8 cellular contexts compared by ENCODE assay signal in the genomic region with DNA sequence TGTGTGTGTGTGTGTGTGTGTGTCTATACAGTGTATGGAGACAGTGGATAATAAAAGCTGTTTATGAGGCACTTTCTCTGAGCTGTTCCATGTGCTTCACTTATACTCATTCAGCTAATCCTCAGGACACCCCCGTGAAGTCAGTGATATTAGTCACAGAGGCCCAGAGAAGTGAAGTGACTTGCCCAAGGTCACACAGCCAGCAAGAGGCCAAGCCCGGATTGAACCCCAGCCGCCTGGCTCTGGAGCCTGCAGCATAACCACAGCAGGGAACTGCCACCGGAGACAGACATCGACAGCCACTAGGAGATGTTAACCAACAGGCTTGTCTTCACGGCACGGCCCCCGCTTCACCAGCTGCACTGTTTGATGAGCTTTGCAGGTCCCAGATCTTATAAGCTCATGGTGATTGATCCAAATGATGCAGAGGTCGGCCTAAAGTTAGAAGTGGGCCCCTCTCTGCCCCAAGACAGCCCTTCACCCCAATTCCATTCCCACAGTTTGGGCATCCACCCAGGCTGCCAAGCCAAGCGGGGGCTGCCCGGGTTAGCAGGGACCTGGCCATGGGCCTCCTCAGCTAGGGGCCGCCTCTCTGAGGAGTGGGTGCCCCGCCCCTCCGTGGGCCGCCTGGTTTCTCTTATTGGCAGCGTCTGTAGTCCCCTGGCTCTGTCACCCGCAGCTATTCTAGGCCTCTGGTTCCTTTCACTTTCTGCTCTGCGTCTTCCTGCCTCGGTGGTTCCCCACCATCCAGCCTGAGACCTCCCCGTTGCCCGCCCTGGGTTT. TPM values are rescaled to one million over a fixed set of nuclear protein-coding genes. Genes with fewer than 3 reads are reported as not detected.
DNase-seq lines count a peak whose midpoint lies in the region; ATAC-seq and TF ChIP-seq lines count a peak whose summit lies in the region.

No MANE protein-coding gene starts in this region.

- peaks cover 0 to 13% (median 0%) of the 10 kb centered on the region in 4 donors for H3K27me3 ChIP-seq in esophagus squamous epithelium

- H3K27ac ChIP-seq in esophagus squamous epithelium: peak overlapping the region; percentile 57 to 84 (median 71)

- peak overlapping the region in 1 of 4 donors; percentile 39 for H3K4me3 ChIP-seq in esophagus squamous epithelium

- DNase-seq in activated CD4-positive, alpha-beta T cell treated with anti-CD3 and anti-CD28 coated beads for 48 hours: peak; percentile 92
- DNase-seq in esophagus squamous epithelium (lab: John Stamatoyannopoulos, UW) (peak; percentile 41), NCI-H345 treated with DMSO at 0.1 percent for 48 hours (lab: John Stamatoyannopoulos, UW; ENCODE audit: unreplicated experiment) (no peak), DMS 273 treated with DMSO at 0.1 percent for 48 hours (lab: John Stamatoyannopoulos, UW) (no peak), NCI-H69 (lab: John Stamatoyannopoulos, UW) (no peak)
- peak; percentile 64 to 86 (median 85) for DNase-seq in stimulated activated CD4-positive, alpha-beta T cell treated with anti-CD3 and anti-CD28 coated beads, TNF-alpha, amount 100 ng/mL, for 48 hours (ENCODE audit: low read depth in 3 of 3)

- peaks cover 3 to 39% (median 11%) of the 10 kb centered on the region in 3 donors for H3K4me1 ChIP-seq in esophagus squamous epithelium

- no peak for TF ChIP-seq CTCF in esophagus squamous epithelium (IDR thresholded peaks at IDR 0.05)

- TF ChIP-seq POLR2A in GM19099 (IDR thresholded peaks at IDR 0.05; ENCODE audit: extremely low read depth, insufficient read length, low read depth) (peak; percentile 53), esophagus squamous epithelium (IDR thresholded peaks at IDR 0.05) (no peak)

- H3K9me3 ChIP-seq in esophagus squamous epithelium: no peaks in the 10 kb centered on the region

- no peaks in the 10 kb centered on the region for H3K36me3 ChIP-seq in esophagus squamous epithelium

- intact Hi-C loops in esophagus squamous epithelium (cut with DNase I): no loop called here

- peak; percentile 80 for ATAC-seq in HG03196 (IDR thresholded peaks at IDR 0.05; ENCODE audit: unreplicated experiment)

- WGBS in esophagus squamous epithelium, 2 donors: 66 to 69% methylated on average over 11 to 17 of the region's 21 CpGs

RNA-seq across cellular contexts. Expression of a gene that starts 30.9 kb away (rescaled TPM):
- 1 to 10 TPM in 3 of 4 donors, under 1 TPM in 1; 0.42 to 9.3 (median 3.7) TPM for total RNA-seq in esophagus squamous epithelium

RNA-seq across cellular contexts. Expression of a gene that starts 44.0 kb away (rescaled TPM):
- not detected for total RNA-seq in esophagus squamous epithelium

RNA-seq across cellular contexts. Expression of a gene that starts 48.3 kb away (rescaled TPM):
- not detected for total RNA-seq in esophagus squamous epithelium

RNA-seq across cellular contexts. Expression of a gene that starts 51.2 kb away (rescaled TPM):
- not detected for total RNA-seq in esophagus squamous epithelium

RNA-seq across cellular contexts. Expression of a gene that starts 56.0 kb away (rescaled TPM):
- total RNA-seq in esophagus squamous epithelium: not detected

Comparison
In these comparisons a context has a peak if more than half of its experiments do, and no peak if none do; other contexts are left out.
1. DNase-seq: peak in activated CD4-positive, alpha-beta T cell treated with anti-CD3 and anti-CD28 coated beads for 48 hours (single experiment), esophagus squamous epithelium (single experiment) and stimulated activated CD4-positive, alpha-beta T cell treated with anti-CD3 and anti-CD28 coated beads, TNF-alpha, amount 100 ng/mL, for 48 hours (3 of 3); none in NCI-H345 treated with DMSO at 0.1 percent for 48 hours (single experiment), DMS 273 treated with DMSO at 0.1 percent for 48 hours (single experiment) and NCI-H69 (single experiment).